1 cellular context compared by ENCODE assay signal in genomic region chr1:207752456-207753132, GRCh38.
A peak's percentile ranks its signal among the peaks of the same experiment; 100 is the strongest.
TF ChIP-seq lines count a peak whose summit lies in the region.

No MANE protein-coding gene starts in this region.

TF ChIP-seq in HepG2, 621 proteins besides CTCF, POLR2A, EP300 and RAD21 (continued from another document and continues in another):
- TF ChIP-seq ZBTB44 (CRISPR knock-in tag; IDR thresholded peaks at IDR 0.05): no peak
- no peak for TF ChIP-seq NFE2L2 (IDR thresholded peaks at IDR 0.05; ENCODE audit: low read length)
- no peak for TF ChIP-seq ZFP37 (CRISPR knock-in tag; IDR thresholded peaks at IDR 0.05; ENCODE audit: borderline replicate concordance)
- TF ChIP-seq NAIF1 (CRISPR knock-in tag; IDR thresholded peaks at IDR 0.05; ENCODE audit: borderline replicate concordance): peak; percentile 80; the same call in 1 of the 2 replicates
- TF ChIP-seq ZNF605 (CRISPR knock-in tag; IDR thresholded peaks at IDR 0.05): no peak
- TF ChIP-seq ARID3A (IDR thresholded peaks at IDR 0.05; ENCODE audit: low read depth, low read length): no peak
- no peak for TF ChIP-seq TBX3 (IDR thresholded peaks at IDR 0.05; ENCODE audit: borderline replicate concordance)
- TF ChIP-seq PHF8 (CRISPR knock-in tag; IDR thresholded peaks at IDR 0.05): peak; percentile 52
- peak; percentile 96 for TF ChIP-seq ZNF687 (CRISPR knock-in tag; IDR thresholded peaks at IDR 0.05)
- no peak for TF ChIP-seq ZBTB25 (CRISPR knock-in tag; IDR thresholded peaks at IDR 0.05)
- no peak for TF ChIP-seq ZNF253 (CRISPR knock-in tag; IDR thresholded peaks at IDR 0.05; ENCODE audit: borderline replicate concordance)
- no peak for TF ChIP-seq ZNF121 (CRISPR knock-in tag; IDR thresholded peaks at IDR 0.05)
- peak; percentile 43; the same call in 1 of the 2 replicates for TF ChIP-seq GMEB2 (CRISPR knock-in tag; IDR thresholded peaks at IDR 0.05; ENCODE audit: low read depth)
- TF ChIP-seq ZNF337 (CRISPR knock-in tag; IDR thresholded peaks at IDR 0.05; ENCODE audit: borderline replicate concordance, low read depth): 0 out of 2 replicates have a peak, but pooled peaks have one; percentile 37
- no peak; the same call in 1 of the 2 replicates for TF ChIP-seq ZMAT3 (CRISPR knock-in tag; conservative IDR thresholded peaks at IDR 0.05)
- TF ChIP-seq ZBTB33 (CRISPR knock-in tag; IDR thresholded peaks at IDR 0.05): no peak
- no peak for TF ChIP-seq YEATS2 (CRISPR knock-in tag; IDR thresholded peaks at IDR 0.05; ENCODE audit: borderline replicate concordance)
- no peak for TF ChIP-seq ZNF598 (CRISPR knock-in tag; IDR thresholded peaks at IDR 0.05; ENCODE audit: borderline replicate concordance)
- peak; percentile 56; the same call in 1 of the 2 replicates for TF ChIP-seq ZNF782 (CRISPR knock-in tag; IDR thresholded peaks at IDR 0.05; ENCODE audit: borderline replicate concordance)
- TF ChIP-seq GLI4 (CRISPR knock-in tag; IDR thresholded peaks at IDR 0.05; ENCODE audit: borderline replicate concordance): no peak
- TF ChIP-seq ZNF12 (CRISPR knock-in tag; IDR thresholded peaks at IDR 0.05): no peak
- no peak for TF ChIP-seq TFE3 (CRISPR knock-in tag; IDR thresholded peaks at IDR 0.05)
- TF ChIP-seq MAFG (CRISPR knock-in tag; IDR thresholded peaks at IDR 0.05): no peak
- TF ChIP-seq DMTF1 (CRISPR knock-in tag; IDR thresholded peaks at IDR 0.05): no peak
- TF ChIP-seq LRRFIP1 (CRISPR knock-in tag; conservative IDR thresholded peaks at IDR 0.05): no peak
- TF ChIP-seq ZC3H4 (CRISPR knock-in tag; IDR thresholded peaks at IDR 0.05; ENCODE audit: borderline replicate concordance): no peak
- no peak for TF ChIP-seq ZBTB46 (CRISPR knock-in tag; IDR thresholded peaks at IDR 0.05; ENCODE audit: borderline replicate concordance)
- 0 out of 2 replicates have a peak, but pooled peaks have one; percentile 44 for TF ChIP-seq JUN (CRISPR knock-in tag; IDR thresholded peaks at IDR 0.05)
- TF ChIP-seq ZBTB2 (CRISPR knock-in tag; IDR thresholded peaks at IDR 0.05; ENCODE audit: low read depth): no peak
